In genomic region chr4:152778656-152779512, GRCh38 we compare ENCODE assay signal across 8 cellular contexts. TPM values are rescaled to one million over a fixed set of nuclear protein-coding genes. Genes with fewer than 3 reads are reported as not detected.
A peak's percentile ranks its signal among the peaks of the same experiment; 100 is the strongest.
DNase-seq lines count a peak whose midpoint lies in the region; ATAC-seq and TF ChIP-seq lines count a peak whose summit lies in the region.

No MANE protein-coding gene starts in this region.

- H3K27ac ChIP-seq in H9 (ENCODE audit: insufficient read length, low read depth, low read length) (peak overlapping the region; percentile 31), OCI-LY7 (ENCODE audit: low read depth, low read length, poor library complexity, severe bottlenecking) (peak overlapping the region; percentile 31), heart left ventricle (peak overlapping the region in 11 of 12 donors; percentile 75 to 94 (median 88)), ovary (peak overlapping the region in 1 of 2 donors; percentile 81), aorta (ENCODE audit: low read depth in 1 of 2, low read length in 2 of 2) (peak overlapping the region in 1 of 2 donors; percentile 41)

- peak; percentile 1 to 29 (median 15) for ATAC-seq in heart left ventricle
- ATAC-seq in aorta (ENCODE audit: low FRiP score): peak; percentile 53
- ATAC-seq in HG02588 (IDR thresholded peaks at IDR 0.05; ENCODE audit: unreplicated experiment): no peak

- H3K36me3 ChIP-seq in OCI-LY7 (ENCODE audit: insufficient read depth, low read length): no peaks in the 10 kb centered on the region
- peaks cover 0 to 4% (median 0%) of the 10 kb centered on the region in 9 donors for H3K36me3 ChIP-seq in heart left ventricle
- no peaks in the 10 kb centered on the region for H3K36me3 ChIP-seq in ovary
- no peaks in the 10 kb centered on the region for H3K36me3 ChIP-seq in aorta (ENCODE audit: control insufficient read depth in 1 of 2, insufficient read depth in 2 of 2, low read length in 1 of 2)

- peak overlapping the region; percentile 99 to 100 for H3K4me3 Mint-ChIP-seq in H9
- peak overlapping the region; percentile 99 for H3K4me3 Mint-ChIP-seq in activated naive CD4-positive, alpha-beta T cell treated with anti-CD3 and anti-CD28 coated beads, Interleukin-2, amount 10 ng/mL, durations not matched to agents 7 days and 5 days

- H4K8ac ChIP-seq in H9 (replicated peaks; ENCODE audit: insufficient read length, low read depth, low read length): no peak overlapping the region

- TF ChIP-seq POLR2A in heart left ventricle (IDR thresholded peaks at IDR 0.05) (no peak), ovary (IDR thresholded peaks at IDR 0.05) (no peak)

- no peak for TF ChIP-seq EP300 in ovary (IDR thresholded peaks at IDR 0.05)

- TF ChIP-seq CTCF in H9 (conservative IDR thresholded peaks at IDR 0.05) (no peak), OCI-LY7 (conservative IDR thresholded peaks at IDR 0.05; ENCODE audit: low read length) (no peak), heart left ventricle (IDR thresholded peaks at IDR 0.05) (no peak), ovary (IDR thresholded peaks at IDR 0.05) (no peak)

- DNase-seq in COLO668 (lab: John Stamatoyannopoulos, UW; ENCODE audit: unreplicated experiment) (peak; percentile 49), H9 (no peak), OCI-LY7 (ENCODE audit: low spot score) (peak; percentile 50), heart left ventricle (peak in 1 of 5 donors; percentile 23), ovary (peak in 4 of 5 donors; percentile 15 to 39 (median 21)), aorta (peak in 1 of 2 donors; percentile 50)
- DNase-seq in activated naive CD4-positive, alpha-beta T cell treated with anti-CD3 and anti-CD28 coated beads, Interleukin-2, amount 10 ng/mL, durations not matched to agents 7 days and 5 days: peak; percentile 48

- no peaks in the 10 kb centered on the region for H3K9me3 ChIP-seq in H9 (ENCODE audit: control insufficient read depth, low read depth, low read length)
- no peaks in the 10 kb centered on the region for H3K9me3 ChIP-seq in OCI-LY7 (ENCODE audit: low read length)
- no peaks in the 10 kb centered on the region for H3K9me3 ChIP-seq in heart left ventricle
- no peaks in the 10 kb centered on the region for H3K9me3 ChIP-seq in ovary
- no peaks in the 10 kb centered on the region for H3K9me3 ChIP-seq in aorta (ENCODE audit: control insufficient read depth, low read length)

- POLR2A ChIA-PET in OCI-LY7 (lab: Charles Lee): interaction anchor here (0.6 to 2.9 kb wide), 26 partner anchors 9 to 947 kb away, joined by 3 to 31 read pairs (median 4); no protein-coding TSS in a partner anchor

- no peak overlapping the region for H3K4ac ChIP-seq in H9 (ENCODE audit: low read depth, low read length)

- H3T11ph ChIP-seq in H9 (ENCODE audit: low read length): no peak overlapping the region

- H2AFZ ChIP-seq in H9 (ENCODE audit: low read length) (peak overlapping the region; percentile 57), OCI-LY7 (ENCODE audit: low read length) (peak overlapping the region; percentile 93)

- no peaks in the 10 kb centered on the region for H3K9me3 Mint-ChIP-seq in H9
- no peaks in the 10 kb centered on the region for H3K9me3 Mint-ChIP-seq in activated naive CD4-positive, alpha-beta T cell treated with anti-CD3 and anti-CD28 coated beads, Interleukin-2, amount 10 ng/mL, durations not matched to agents 7 days and 5 days

- no peaks in the 10 kb centered on the region for H3K9me2 ChIP-seq in OCI-LY7 (ENCODE audit: insufficient read depth, low read length)

- H3K18ac ChIP-seq in H9 (ENCODE audit: insufficient read length, low read depth, low read length): peak overlapping the region; percentile 41

- no CpG with 5 or more reads among the region's 30 CpGs for WGBS in H9 (ENCODE audit: extremely low coverage, insufficient read length, low lambda C conversion rate)
- 1 to 3% (median 2%) methylated on average over 30 of the region's 30 CpGs for WGBS in heart left ventricle, 4 donors
- WGBS in ovary, 3 donors: 0 to 1% (median 1%) methylated on average over 30 of the region's 30 CpGs
- 1% methylated on average over 30 of the region's 30 CpGs for WGBS in aorta, 2 donors

- H3K4me2 ChIP-seq in H9 (ENCODE audit: insufficient read depth, insufficient read length, low read length): peak overlapping the region; percentile 87
- H3K4me2 ChIP-seq in OCI-LY7 (ENCODE audit: low read length): peak overlapping the region; percentile 100

- no peak overlapping the region for H3K23ac ChIP-seq in H9 (ENCODE audit: insufficient read length, low read depth, low read length)

- H4K91ac ChIP-seq in H9 (ENCODE audit: insufficient read length, low read depth, low read length): no peak overlapping the region

- intact Hi-C loops in OCI-LY7 (cut with micrococcal nuclease; ENCODE audit: unreplicated experiment): loop anchor here (2.0 to 10.0 kb wide), 3 partner anchors 100 to 327 kb away; partner anchors contain the start of gene TMEM154
- intact Hi-C loops in heart left ventricle (cut with DNase I): no loop called here
- intact Hi-C loops in ovary (cut with DNase I): no loop called here
- intact Hi-C loops in aorta (cut with DNase I): loop anchor here (5.0 to 10.0 kb wide), 3 partner anchors 242 to 1684 kb away; partner anchors contain the start of genes FBXW7 (in 2 of the 2) and RPS3A (in 1 of the 2)

- TSS peak; percentile 64 for BruUV-seq in OCI-LY7 (replicated peaks; lab: Mats Ljungman, UMichigan)

- H3K9ac ChIP-seq in H9 (ENCODE audit: extremely low read depth, insufficient read length, low read length): peak overlapping the region; percentile 77

- H2BK15ac ChIP-seq in H9 (ENCODE audit: low read depth, low read length): no peak overlapping the region

- no peaks in the 10 kb centered on the region for H3K27me3 ChIP-seq in H9 (ENCODE audit: insufficient read depth, low read length)
- H3K27me3 ChIP-seq in heart left ventricle: no peaks in the 10 kb centered on the region
- H3K27me3 ChIP-seq in ovary: no peaks in the 10 kb centered on the region
- H3K27me3 ChIP-seq in aorta (ENCODE audit: control insufficient read depth in 1 of 2, insufficient read depth in 2 of 2, low read length in 1 of 2): no peaks in the 10 kb centered on the region

- H2BK20ac ChIP-seq in H9 (ENCODE audit: low read depth, low read length, poor library complexity, severe bottlenecking): no peak overlapping the region

- H3K14ac ChIP-seq in H9 (ENCODE audit: insufficient read depth, low read length): peak overlapping the region; percentile 86

- H4K20me1 ChIP-seq in H9 (ENCODE audit: control insufficient read depth, insufficient read depth, insufficient read length) (no peaks in the 10 kb centered on the region), OCI-LY7 (ENCODE audit: insufficient read depth, low read length) (0 out of 2 replicates have a peak, but pooled peaks cover 5% of the 10 kb centered on the region)

- no peaks in the 10 kb centered on the region for H3K4me1 ChIP-seq in H9 (ENCODE audit: insufficient read depth, low read length)
- H3K4me1 ChIP-seq in OCI-LY7 (ENCODE audit: insufficient read depth, low read length, poor library complexity, severe bottlenecking): peaks cover 39% of the 10 kb centered on the region
- peaks cover 0 to 39% (median 20%) of the 10 kb centered on the region in 12 donors for H3K4me1 ChIP-seq in heart left ventricle
- peaks cover 4% of the 10 kb centered on the region for H3K4me1 ChIP-seq in ovary (ENCODE audit: insufficient read depth)
- no peaks in the 10 kb centered on the region for H3K4me1 ChIP-seq in aorta (ENCODE audit: control insufficient read depth in 1 of 2, insufficient read depth in 2 of 2, low read length in 2 of 2)

- H3K79me1 ChIP-seq in H9 (ENCODE audit: insufficient read depth, low read depth, low read length, poor library complexity, severe bottlenecking): no peaks in the 10 kb centered on the region

- no peak overlapping the region for H4K5ac ChIP-seq in H9 (ENCODE audit: insufficient read length, low read depth, low read length)

- H3K23me2 ChIP-seq in H9 (ENCODE audit: insufficient read length, low read depth, low read length, poor library complexity, severe bottlenecking): peaks cover 9% of the 10 kb centered on the region

- H2BK120ac ChIP-seq in H9 (ENCODE audit: low read depth, low read length, poor library complexity, severe bottlenecking): no peak overlapping the region

- peaks cover 2% of the 10 kb centered on the region; the same call in 1 of the 2 replicates for H3K79me2 ChIP-seq in H9 (ENCODE audit: insufficient read depth, low read length)
- H3K79me2 ChIP-seq in OCI-LY7 (ENCODE audit: insufficient read depth, low read depth, low read length): peaks cover 15% of the 10 kb centered on the region

- H3K56ac ChIP-seq in H9 (ENCODE audit: insufficient read length, low read depth, low read length): no peak overlapping the region

- H3K27me3 Mint-ChIP-seq in H9 (ENCODE audit: low read depth): no peaks in the 10 kb centered on the region
- H3K27me3 Mint-ChIP-seq in activated naive CD4-positive, alpha-beta T cell treated with anti-CD3 and anti-CD28 coated beads, Interleukin-2, amount 10 ng/mL, durations not matched to agents 7 days and 5 days: peaks cover 31% of the 10 kb centered on the region

- peak overlapping the region; percentile 79 for H3K4me3 ChIP-seq in OCI-LY7 (ENCODE audit: low read depth, low read length, poor library complexity, severe bottlenecking)
- peak overlapping the region; percentile 55 to 93 (median 78) for H3K4me3 ChIP-seq in heart left ventricle
- H3K4me3 ChIP-seq in ovary: peak overlapping the region; percentile 74
- peak overlapping the region; percentile 81 to 85 for H3K4me3 ChIP-seq in aorta (ENCODE audit: low read length in 2 of 2)

- CTCF ChIA-PET in OCI-LY7 (lab: Charles Lee; ENCODE audit: unreplicated experiment): interaction anchor here (0.6 to 1.9 kb wide), 4 partner anchors 9 to 348 kb away, joined by 3 to 7 read pairs (median 4); no protein-coding TSS in a partner anchor
- CTCF ChIA-PET in activated naive CD4-positive, alpha-beta T cell treated with anti-CD3 and anti-CD28 coated beads, Interleukin-2, amount 10 ng/mL, durations not matched to agents 7 days and 5 days (lab: Charles Lee): interaction anchor here (0.8 to 2.7 kb wide), 11 partner anchors 9 to 532 kb away, joined by 3 to 13 read pairs (median 4); no protein-coding TSS in a partner anchor

- H2BK12ac ChIP-seq in H9 (ENCODE audit: insufficient read length, low read depth, low read length): no peak overlapping the region

- peaks cover 24 to 25% of the 10 kb centered on the region in 2 experiments for H3K4me1 Mint-ChIP-seq in H9
- peaks cover 47% of the 10 kb centered on the region for H3K4me1 Mint-ChIP-seq in activated naive CD4-positive, alpha-beta T cell treated with anti-CD3 and anti-CD28 coated beads, Interleukin-2, amount 10 ng/mL, durations not matched to agents 7 days and 5 days

- H3K27ac Mint-ChIP-seq in H9: peak overlapping the region; percentile 93 to 98 (median 98)
- peak overlapping the region; percentile 94 for H3K27ac Mint-ChIP-seq in activated naive CD4-positive, alpha-beta T cell treated with anti-CD3 and anti-CD28 coated beads, Interleukin-2, amount 10 ng/mL, durations not matched to agents 7 days and 5 days

- no peak overlapping the region for H2AK5ac ChIP-seq in H9 (ENCODE audit: insufficient read length, low read length)

- H2BK5ac ChIP-seq in H9 (ENCODE audit: insufficient read length, low read length): no peak overlapping the region

- H3K36me3 Mint-ChIP-seq in H9 (ENCODE audit: insufficient read depth in 1 of 3, low read depth in 3 of 3): no peaks in the 10 kb centered on the region; a peak in 1 of 7 replicates
- H3K36me3 Mint-ChIP-seq in activated naive CD4-positive, alpha-beta T cell treated with anti-CD3 and anti-CD28 coated beads, Interleukin-2, amount 10 ng/mL, durations not matched to agents 7 days and 5 days: peaks cover 6% of the 10 kb centered on the region

RNA-seq across cellular contexts. Expression of gene TIGD4, which starts 0.6 kb away (rescaled TPM):
- total RNA-seq in H9 (2021) (2.0 TPM in 2 replicates), OCI-LY7 (2022) (1.0 and 1.2 TPM in 2 replicates), heart left ventricle (under 1 TPM in 8 of 9 donors, not detected in 1; 0.16 to 0.50 (median 0.32) TPM), ovary (1 to 10 TPM in 2 of 7 donors, under 1 TPM in 5; 0.24 to 1.1 (median 0.59) TPM), aorta (under 1 TPM; 0.30 to 0.32 TPM)
- 1.1 and 1.5 TPM in 2 replicates for total RNA-seq in OCI-LY7 (2014; rRNA removed; shearing (Covaris generic))
- polyA plus RNA-seq in heart left ventricle (under 1 TPM; 0.15 to 0.40 TPM), ovary (under 1 TPM; 0.23 TPM), aorta (not detected)

RNA-seq across cellular contexts. Expression of gene ARFIP1, which starts 0.9 kb away (rescaled TPM):
- total RNA-seq in H9 (2021) (29.3 and 30.8 TPM in 2 replicates), OCI-LY7 (2022) (19.0 and 27.0 TPM in 2 replicates), heart left ventricle (10 to 100 TPM in 8 of 9 donors, 1 to 10 TPM in 1; 9.0 to 30.6 (median 12.9) TPM), ovary (10 to 100 TPM; 21.8 to 47.4 (median 31.4) TPM), aorta (10 to 100 TPM; 28.9 to 30.4 TPM)
- total RNA-seq in OCI-LY7 (2014; rRNA removed; shearing (Covaris generic)): 24.8 and 29.3 TPM in 2 replicates
- polyA plus RNA-seq in heart left ventricle (10 to 100 TPM in 1 of 2 donors, 1 to 10 TPM in 1; 9.3 to 11.8 TPM), ovary (10 to 100 TPM; 15.6 to 18.7 TPM), aorta (10 to 100 TPM; 16.5 to 27.8 TPM)

Comparison
In these comparisons a context has a peak if more than half of its experiments do, and no peak if none do; other contexts are left out.
1. intact Hi-C loops: an anchor here in OCI-LY7 (2.0 to 10.0 kb wide) and aorta (5.0 to 10.0 kb wide); none called in heart left ventricle and ovary.